1 cellular context compared by ENCODE assay signal in genomic region chr9:131942076-131942720, GRCh38.
TF ChIP-seq lines count a peak whose summit lies in the region.

No MANE protein-coding gene starts in this region.

TF ChIP-seq in GM23338, 12 proteins besides CTCF, POLR2A, EP300 and RAD21 (continued from another document):
- TF ChIP-seq ZNF462 (CRISPR knock-in tag; IDR thresholded peaks at IDR 0.05) (no peak), ZNF331 (CRISPR knock-in tag; IDR thresholded peaks at IDR 0.05; ENCODE audit: low read depth) (no peak), CREB1 (CRISPR knock-in tag; IDR thresholded peaks at IDR 0.05; ENCODE audit: low read depth) (no peak)
